ENCODE assay signal across 8 cellular contexts in genomic region chrX:71493111-71493613, GRCh38. TPM values are rescaled to one million over a fixed set of nuclear protein-coding genes. Genes with fewer than 3 reads are reported as not detected.
DNase-seq lines count a peak whose midpoint lies in the region; ATAC-seq and TF ChIP-seq lines count a peak whose summit lies in the region.

No MANE protein-coding gene starts in this region.

- H3K36me3 ChIP-seq in CD4-positive, alpha-beta memory T cell (ENCODE audit: insufficient read depth, low read length), result no peaks in the 10 kb centered on the region
- no peaks in the 10 kb centered on the region for H3K36me3 ChIP-seq in Peyer's patch
- H3K36me3 ChIP-seq in fibroblast of lung (ENCODE audit: control insufficient read depth, insufficient read depth, low read length), result no peaks in the 10 kb centered on the region
- H3K36me3 ChIP-seq in psoas muscle (ENCODE audit: insufficient read depth in 1 of 2, low read depth in 1 of 2), result no peaks in the 10 kb centered on the region

- H3K27ac Mint-ChIP-seq in CD4-positive, alpha-beta memory T cell, result peak overlapping the region in 2 of 7 donors; percentile 7 to 79

- H3K27me3 ChIP-seq in CD4-positive, alpha-beta memory T cell (ENCODE audit: insufficient read depth, low read length), result no peaks in the 10 kb centered on the region
- H3K27me3 ChIP-seq in Peyer's patch, result no peaks in the 10 kb centered on the region
- H3K27me3 ChIP-seq in fibroblast of lung (ENCODE audit: control insufficient read depth, insufficient read depth, low read length), result no peaks in the 10 kb centered on the region
- H3K27me3 ChIP-seq in psoas muscle (ENCODE audit: insufficient read depth in 3 of 3, low read length in 2 of 3), result no peaks in the 10 kb centered on the region

- CTCF ChIA-PET in CD4-positive, alpha-beta memory T cell (lab: Charles Lee; ENCODE audit: partially characterized antibody), result no interaction called here

- ATAC-seq in psoas muscle, result peak; percentile 25 to 60 (median 36)
- no peak for ATAC-seq in GM19324 (IDR thresholded peaks at IDR 0.05; ENCODE audit: low FRiP score, unreplicated experiment)
- no peak for ATAC-seq in GM19463 (IDR thresholded peaks at IDR 0.05; ENCODE audit: unreplicated experiment)
- no peak for ATAC-seq in HG03175 (IDR thresholded peaks at IDR 0.05; ENCODE audit: unreplicated experiment)

- H3K36me3 Mint-ChIP-seq in CD4-positive, alpha-beta memory T cell, result no peaks in the 10 kb centered on the region

- H3K9me3 ChIP-seq in CD4-positive, alpha-beta memory T cell (ENCODE audit: control insufficient read depth in 1 of 2, low read length in 2 of 2), result no peaks in the 10 kb centered on the region
- H3K9me3 ChIP-seq in Peyer's patch, result no peaks in the 10 kb centered on the region
- no peaks in the 10 kb centered on the region for H3K9me3 ChIP-seq in fibroblast of lung (ENCODE audit: control insufficient read depth, insufficient read depth, low read depth, low read length)
- H3K9me3 ChIP-seq in psoas muscle, result peaks cover 7% of the 10 kb centered on the region

- no peak overlapping the region for H3K27ac ChIP-seq in CD4-positive, alpha-beta memory T cell (ENCODE audit: low read depth, low read length)
- peak overlapping the region in 1 of 4 donors; percentile 8 for H3K27ac ChIP-seq in Peyer's patch
- no peak overlapping the region for H3K27ac ChIP-seq in fibroblast of lung (ENCODE audit: insufficient read depth, low read length)
- peak overlapping the region; percentile 42 for H3K27ac ChIP-seq in psoas muscle
- no peak overlapping the region for H3K27ac ChIP-seq in caudate nucleus (ENCODE audit: low read depth, low read length)

- H3K4me1 ChIP-seq in CD4-positive, alpha-beta memory T cell (ENCODE audit: insufficient read depth, low read length), result peaks cover 8% of the 10 kb centered on the region
- no peaks in the 10 kb centered on the region for H3K4me1 ChIP-seq in Peyer's patch
- H3K4me1 ChIP-seq in fibroblast of lung (ENCODE audit: control insufficient read depth, extremely low read depth, insufficient read depth, low read length), result no peaks in the 10 kb centered on the region
- no peaks in the 10 kb centered on the region for H3K4me1 ChIP-seq in psoas muscle

- no peak for DNase-seq in CD4-positive, alpha-beta memory T cell
- DNase-seq in Peyer's patch, result no peak
- peak in 1 of 2 donors; percentile 69 for DNase-seq in fibroblast of lung (ENCODE audit: low read depth in 2 of 2)
- DNase-seq in psoas muscle, result peak in 1 of 2 donors; percentile 51
- no peak for DNase-seq in caudate nucleus (lab: John Stamatoyannopoulos, UW)

- peaks cover 4 to 8% (median 4%) of the 10 kb centered on the region in 4 donors for H3K4me1 Mint-ChIP-seq in CD4-positive, alpha-beta memory T cell

- H3K79me2 ChIP-seq in fibroblast of lung (ENCODE audit: control insufficient read depth, insufficient read depth, low read length), result no peaks in the 10 kb centered on the region

- H3K9ac ChIP-seq in fibroblast of lung (ENCODE audit: insufficient read depth, low read length), result no peak overlapping the region

- POLR2A ChIA-PET in CD4-positive, alpha-beta memory T cell (lab: Charles Lee; ENCODE audit: partially characterized antibody), result interaction anchor here (1.3 to 4.6 kb wide), 2 partner anchors 39 to 127 kb away, joined by 8 to 50 read pairs; partner anchors contain the start of genes OGT and TAF1

- no peak for TF ChIP-seq POLR2A in Peyer's patch (IDR thresholded peaks at IDR 0.05)

- H3K4me2 ChIP-seq in fibroblast of lung (ENCODE audit: extremely low read depth, insufficient read depth, low read length), result peak overlapping the region; percentile 69

- peaks cover 0 to 2% (median 0%) of the 10 kb centered on the region in 8 donors for H3K9me3 Mint-ChIP-seq in CD4-positive, alpha-beta memory T cell

- 40 to 66% (median 55%) methylated on average over 16 of the region's 16 CpGs for WGBS in psoas muscle, 3 donors

- intact Hi-C loops in CD4-positive, alpha-beta memory T cell (cut with micrococcal nuclease), result no loop called here
- intact Hi-C loops in psoas muscle (cut with DNase I), result no loop called here

- H3K27me3 Mint-ChIP-seq in CD4-positive, alpha-beta memory T cell, result peaks cover 0 to 1% of the 10 kb centered on the region in 2 donors

- no peak overlapping the region for H2AFZ ChIP-seq in fibroblast of lung (ENCODE audit: low read length)

- TF ChIP-seq CTCF in Peyer's patch (IDR thresholded peaks at IDR 0.05) (no peak), fibroblast of lung (conservative IDR thresholded peaks at IDR 0.05 in 1 of 2, IDR thresholded peaks at IDR 0.05 in 1 of 2; ENCODE audit: low read depth in 1 of 2, low read length in 2 of 2) (no peak), psoas muscle (IDR thresholded peaks at IDR 0.05) (no peak)

- H3K4me3 Mint-ChIP-seq in CD4-positive, alpha-beta memory T cell, result peak overlapping the region; percentile 65 to 87 (median 74)

- H3K4me3 ChIP-seq in CD4-positive, alpha-beta memory T cell (ENCODE audit: low read length in 2 of 2), result no peak overlapping the region
- H3K4me3 ChIP-seq in Peyer's patch (peak overlapping the region; percentile 47 to 67 (median 55)), fibroblast of lung (replicated peaks in 1 of 4; ENCODE audit: control extremely low read depth in 1 of 4, insufficient read depth in 1 of 4, low read depth in 3 of 4, low read length in 4 of 4) (peak overlapping the region in 2 of 4 experiments; percentile 44 to 63), psoas muscle (peak overlapping the region; percentile 70)

- H4K20me1 ChIP-seq in fibroblast of lung (ENCODE audit: control insufficient read depth, extremely low read depth, insufficient read depth, low read length), result no peaks in the 10 kb centered on the region

RNA-seq across cellular contexts. Expression of gene OGT, which starts 39.7 kb away (rescaled TPM):
- total RNA-seq in CD4-positive, alpha-beta memory T cell, result 100 to 1,000 TPM; 515 to 525 TPM
- 10 to 100 TPM; 18.3 to 39.0 TPM for polyA plus RNA-seq in CD4-positive, alpha-beta memory T cell
- 100 to 1,000 TPM; 118 to 297 (median 183) TPM for total RNA-seq in Peyer's patch
- total RNA-seq in fibroblast of lung, result 91.9 and 106 TPM in 2 replicates
- 55.5 and 115 TPM in 2 replicates for polyA plus RNA-seq in fibroblast of lung
- polyA plus RNA-seq in fibroblast of lung (2012), result 21.5 and 41.2 TPM in 2 replicates
- polyA minus RNA-seq in fibroblast of lung (ENCODE audit: low replicate concordance), result 40.1 and 88.4 TPM in 2 replicates
- total RNA-seq in psoas muscle, result 10 to 100 TPM; 40.9 to 64.1 (median 51.8) TPM
- polyA plus RNA-seq in psoas muscle, result 10 to 100 TPM; 17.2 to 63.0 (median 23.5) TPM

Comparison
In these comparisons a context has a peak if more than half of its experiments do, and no peak if none do; other contexts are left out.
1. H3K4me3 ChIP-seq: peak in Peyer's patch (4 of 4) and psoas muscle (single experiment); none in CD4-positive, alpha-beta memory T cell (0 of 2).
2. ATAC-seq: peak in psoas muscle (4 of 4); none in GM19324 (single experiment), GM19463 (single experiment) and HG03175 (single experiment).